ENCODE assay signal across 11 cellular contexts in genomic region chr9:37938121-37938906, GRCh38. TPM values are rescaled to one million over a fixed set of nuclear protein-coding genes. Genes with fewer than 3 reads are reported as not detected.
DNase-seq lines count a peak whose midpoint lies in the region; ATAC-seq, FAIRE-seq and TF ChIP-seq lines count a peak whose summit lies in the region.
"Had no signal": no experiment of that assay in that cellular context is flagged by ENCODE, and none has a peak within 500 bp of the region (broad histone marks: within the 10 kb centered on the region; RNA-seq: fewer than 3 reads in every experiment).

No MANE protein-coding gene starts in this region.

- H3K4me3 Mint-ChIP-seq in MCF 10A (ENCODE audit: unreplicated experiment): no peak overlapping the region
- no peak overlapping the region for H3K4me3 Mint-ChIP-seq in activated naive CD8-positive, alpha-beta T cell treated with anti-CD3 and anti-CD28 coated beads, Interleukin-2, amount 50 U/mL, for 24 hours
- H3K4me3 Mint-ChIP-seq: activated T-helper 1 cell treated with anti-CD3 and anti-CD28 coated beads, Interleukin-12 subunit alpha, Interleukin-12 subunit beta, Interleukin-2, Interleukin-4 antibody, amounts not matched to agents 30 ng/mL and 10 ng/mL and 1 ng/mL, durations not matched to agents 14 hours and 24 hours and 36 hours; B cell had no signal

- TF ChIP-seq CTCF in MCF 10A (IDR thresholded peaks at IDR 0.05; ENCODE audit: unreplicated experiment): no peak
- no peak for TF ChIP-seq CTCF in breast epithelium (IDR thresholded peaks at IDR 0.05)
- no peak for TF ChIP-seq CTCF in bronchial epithelial cell (IDR thresholded peaks at IDR 0.05; ENCODE audit: insufficient read depth, low read length, severe bottlenecking)
- TF ChIP-seq CTCF in keratinocyte (optimal IDR thresholded peaks at IDR 0.05 in 1 of 3, IDR thresholded peaks at IDR 0.05 in 1 of 3, conservative IDR thresholded peaks at IDR 0.05 in 1 of 3; ENCODE audit: extremely low read depth in 1 of 3, insufficient read depth in 2 of 3, low read length in 3 of 3): no peak

- no peak for ATAC-seq in activated naive CD8-positive, alpha-beta T cell treated with anti-CD3 and anti-CD28 coated beads, Interleukin-2, amount 50 U/mL, for 24 hours
- no peak for ATAC-seq in GM18858 (IDR thresholded peaks at IDR 0.05; ENCODE audit: unreplicated experiment)

- no peak overlapping the region for H3K4me3 ChIP-seq in breast epithelium
- H3K4me3 ChIP-seq in bronchial epithelial cell (ENCODE audit: low read depth, low read length): no peak overlapping the region
- no peak overlapping the region for H3K4me3 ChIP-seq in keratinocyte (ENCODE audit: control insufficient read depth in 2 of 3, extremely low read depth in 1 of 3, insufficient read depth in 2 of 3, low read depth in 1 of 3, low read length in 3 of 3)
- no peak overlapping the region for H3K4me3 ChIP-seq in effector memory CD4-positive, alpha-beta T cell (ENCODE audit: insufficient read depth, low read depth, low read length, poor library complexity, severe bottlenecking)

- no peaks in the 10 kb centered on the region for H3K36me3 ChIP-seq in breast epithelium
- H3K36me3 ChIP-seq in bronchial epithelial cell (ENCODE audit: control insufficient read depth, insufficient read depth, low read length): peaks cover 6% of the 10 kb centered on the region
- H3K36me3 ChIP-seq in keratinocyte (ENCODE audit: control insufficient read depth in 2 of 2, extremely low read depth in 1 of 2, insufficient read depth in 2 of 2, low read length in 2 of 2): peaks cover 23 to 28% of the 10 kb centered on the region in 2 experiments
- H3K36me3 ChIP-seq in effector memory CD4-positive, alpha-beta T cell (ENCODE audit: control insufficient read depth, insufficient read depth, low read length): no peaks in the 10 kb centered on the region

- H3K9me3 Mint-ChIP-seq in MCF 10A (ENCODE audit: unreplicated experiment): no peaks in the 10 kb centered on the region
- H3K9me3 Mint-ChIP-seq in activated naive CD8-positive, alpha-beta T cell treated with anti-CD3 and anti-CD28 coated beads, Interleukin-2, amount 50 U/mL, for 24 hours: no peaks in the 10 kb centered on the region
- H3K9me3 Mint-ChIP-seq: activated T-helper 1 cell treated with anti-CD3 and anti-CD28 coated beads, Interleukin-12 subunit alpha, Interleukin-12 subunit beta, Interleukin-2, Interleukin-4 antibody, amounts not matched to agents 30 ng/mL and 10 ng/mL and 1 ng/mL, durations not matched to agents 14 hours and 24 hours and 36 hours had no signal

- no peak overlapping the region for H2AFZ ChIP-seq in keratinocyte (ENCODE audit: control insufficient read depth, low read length)

- peaks cover 10% of the 10 kb centered on the region for H3K36me3 Mint-ChIP-seq in MCF 10A (ENCODE audit: insufficient read depth, unreplicated experiment)
- no peaks in the 10 kb centered on the region for H3K36me3 Mint-ChIP-seq in activated naive CD8-positive, alpha-beta T cell treated with anti-CD3 and anti-CD28 coated beads, Interleukin-2, amount 50 U/mL, for 24 hours (ENCODE audit: low read depth)

- no peak overlapping the region for H3K27ac ChIP-seq in breast epithelium
- H3K27ac ChIP-seq in keratinocyte (ENCODE audit: control insufficient read depth, insufficient read depth, low read length): peak overlapping the region; percentile 58
- H3K27ac ChIP-seq in effector memory CD4-positive, alpha-beta T cell (ENCODE audit: insufficient read depth, low read length, poor library complexity, severe bottlenecking): no peak overlapping the region
- H3K27ac ChIP-seq: HL-60 had no signal

- FAIRE-seq in bronchial epithelial cell (lab: Jason Lieb, UNC): no peak
- peak; percentile 84 for FAIRE-seq in keratinocyte (lab: Jason Lieb, UNC)
- no peak for FAIRE-seq in urothelium cell line (lab: Jason Lieb, UNC)

- peaks cover 29% of the 10 kb centered on the region for H3K4me1 Mint-ChIP-seq in MCF 10A (ENCODE audit: insufficient read depth, unreplicated experiment)
- no peaks in the 10 kb centered on the region for H3K4me1 Mint-ChIP-seq in activated naive CD8-positive, alpha-beta T cell treated with anti-CD3 and anti-CD28 coated beads, Interleukin-2, amount 50 U/mL, for 24 hours
- H3K4me1 Mint-ChIP-seq: B cell had no signal

- H4K20me1 ChIP-seq in keratinocyte (ENCODE audit: control insufficient read depth, extremely low read depth, insufficient read depth, low read length): no peaks in the 10 kb centered on the region

- H3K27me3 ChIP-seq in breast epithelium (no peaks in the 10 kb centered on the region), bronchial epithelial cell (ENCODE audit: control insufficient read depth, insufficient read depth, low read length) (no peaks in the 10 kb centered on the region), keratinocyte (ENCODE audit: control insufficient read depth, extremely low read depth, insufficient read depth, low read length) (no peaks in the 10 kb centered on the region)
- no peaks in the 10 kb centered on the region for H3K27me3 ChIP-seq in effector memory CD4-positive, alpha-beta T cell (replicated peaks; ENCODE audit: control insufficient read depth, insufficient read depth, low read length, poor library complexity, severe bottlenecking)

- POLR2A ChIA-PET in MCF 10A (lab: Yijun Ruan, JAX): interaction anchor here (0.9 to 1.8 kb wide), 2 partner anchors 10 to 18 kb away, joined by 4 read pairs; no protein-coding TSS in a partner anchor

- no peaks in the 10 kb centered on the region for H3K27me3 Mint-ChIP-seq in MCF 10A (ENCODE audit: insufficient read depth, unreplicated experiment)
- H3K27me3 Mint-ChIP-seq in activated naive CD8-positive, alpha-beta T cell treated with anti-CD3 and anti-CD28 coated beads, Interleukin-2, amount 50 U/mL, for 24 hours: no peaks in the 10 kb centered on the region

- peak overlapping the region; percentile 47 for H3K4me2 ChIP-seq in keratinocyte (ENCODE audit: control insufficient read depth, extremely low read depth, insufficient read depth, low read depth, low read length)

- intact Hi-C loops in MCF 10A (cut with micrococcal nuclease): no loop called here
- intact Hi-C loops in breast epithelium (cut with DNase I; ENCODE audit: low total_unique reads): no loop called here

- peaks cover 6% of the 10 kb centered on the region for H3K9me1 ChIP-seq in keratinocyte (ENCODE audit: control insufficient read depth, extremely low read depth, insufficient read depth, low read length)

- no peaks in the 10 kb centered on the region for H3K9me3 ChIP-seq in breast epithelium
- H3K9me3 ChIP-seq in keratinocyte (ENCODE audit: control insufficient read depth, low read depth, low read length): no peaks in the 10 kb centered on the region
- no peaks in the 10 kb centered on the region for H3K9me3 ChIP-seq in effector memory CD4-positive, alpha-beta T cell (ENCODE audit: control insufficient read depth, low read length)

- DNase-seq in MCF 10A (ENCODE audit: unreplicated experiment) (peak; percentile 66), breast epithelium (ENCODE audit: low spot score in 2 of 2) (no peak), bronchial epithelial cell (ENCODE audit: low read depth) (peak; percentile 79), keratinocyte (ENCODE audit: low read depth, low spot score) (no peak), urothelium cell line (ENCODE audit: low spot score) (peak; percentile 72)
- DNase-seq in activated naive CD8-positive, alpha-beta T cell treated with anti-CD3 and anti-CD28 coated beads, Interleukin-2, amount 50 U/mL, for 24 hours: no peak
- no peak for DNase-seq in effector memory CD4-positive, alpha-beta T cell

- CTCF ChIA-PET in MCF 10A (lab: Yijun Ruan, JAX): interaction anchor here (0.9 to 1.1 kb wide), 3 partner anchors 17 to 326 kb away, joined by 3 to 6 read pairs (median 3); no protein-coding TSS in a partner anchor

- H3K9ac ChIP-seq in keratinocyte (ENCODE audit: control insufficient read depth, extremely low read depth, insufficient read depth, low read length): peak overlapping the region; percentile 25

- H3K27ac Mint-ChIP-seq in MCF 10A (ENCODE audit: low read depth, unreplicated experiment): peak overlapping the region; percentile 42
- H3K27ac Mint-ChIP-seq in activated naive CD8-positive, alpha-beta T cell treated with anti-CD3 and anti-CD28 coated beads, Interleukin-2, amount 50 U/mL, for 24 hours: no peak overlapping the region
- H3K27ac Mint-ChIP-seq: activated T-helper 1 cell treated with anti-CD3 and anti-CD28 coated beads, Interleukin-12 subunit alpha, Interleukin-12 subunit beta, Interleukin-2, Interleukin-4 antibody, amounts not matched to agents 30 ng/mL and 10 ng/mL and 1 ng/mL, durations not matched to agents 14 hours and 24 hours and 36 hours; B cell had no signal

- BruUV-seq in MCF 10A (replicated peaks; lab: Mats Ljungman, UMichigan): no TSS peak

- H3K79me2 ChIP-seq in keratinocyte (ENCODE audit: control insufficient read depth, insufficient read depth, low read length): peaks cover 12% of the 10 kb centered on the region

- H3K4me1 ChIP-seq in breast epithelium: peaks cover 2 to 8% of the 10 kb centered on the region in 2 donors
- H3K4me1 ChIP-seq in keratinocyte (ENCODE audit: control insufficient read depth, extremely low read depth, insufficient read depth, low read length): peaks cover 42% of the 10 kb centered on the region
- H3K4me1 ChIP-seq in effector memory CD4-positive, alpha-beta T cell (ENCODE audit: control insufficient read depth, insufficient read depth, low read length, poor library complexity, severe bottlenecking): no peaks in the 10 kb centered on the region

- dilution Hi-C loops in keratinocyte (cut with MboI; ENCODE audit: extremely low pct_ligation_motif_present, low sequenced_read_pairs): no loop called here

- no peak for TF ChIP-seq POLR2A in breast epithelium (IDR thresholded peaks at IDR 0.05)

RNA-seq across cellular contexts. Expression of gene SLC25A51, which starts 34.4 kb away (rescaled TPM):
- 29.6 and 30.3 TPM in 2 replicates for total RNA-seq in MCF 10A (2022)
- total RNA-seq in breast epithelium: 10 to 100 TPM; 22.5 to 43.7 (median 30.8) TPM
- 63.7 and 99.2 TPM in 2 replicates for total RNA-seq in bronchial epithelial cell
- 19.5 to 31.8 TPM (median 22.2 TPM) in 3 replicates for polyA plus RNA-seq in keratinocyte
- polyA plus RNA-seq in keratinocyte (2011; ENCODE audit: low read depth): 2.2 TPM
- polyA plus RNA-seq in keratinocyte (2011; cell fraction: cytosol; rRNA removed): 15.5 and 23.1 TPM in 2 replicates
- polyA plus RNA-seq in keratinocyte (2011; cell fraction: nucleus; rRNA removed): 22.0 and 22.4 TPM in 2 replicates
- 10.5 and 15.1 TPM in 2 replicates for polyA plus RNA-seq in keratinocyte (2012; ENCODE audit: low replicate concordance)
- polyA minus RNA-seq in keratinocyte: 39.0 to 66.1 TPM (median 46.3 TPM) in 3 replicates
- 34.7 TPM for polyA minus RNA-seq in keratinocyte (2011; cell fraction: cytosol; rRNA and poly(A)+ RNA removed)
- 20.3 and 47.3 TPM in 2 replicates for polyA minus RNA-seq in keratinocyte (2011; cell fraction: nucleus; rRNA and poly(A)+ RNA removed)

Comparison
In these comparisons a context has a peak if more than half of its experiments do, and no peak if none do; other contexts are left out.
1. DNase-seq: peak in MCF 10A (single experiment), bronchial epithelial cell (single experiment) and urothelium cell line (single experiment); none in breast epithelium (0 of 2), keratinocyte (single experiment), activated naive CD8-positive, alpha-beta T cell treated with anti-CD3 and anti-CD28 coated beads, Interleukin-2, amount 50 U/mL, for 24 hours (single experiment) and effector memory CD4-positive, alpha-beta T cell (0 of 3).